1 cellular context compared by ENCODE assay signal in the genomic region with DNA sequence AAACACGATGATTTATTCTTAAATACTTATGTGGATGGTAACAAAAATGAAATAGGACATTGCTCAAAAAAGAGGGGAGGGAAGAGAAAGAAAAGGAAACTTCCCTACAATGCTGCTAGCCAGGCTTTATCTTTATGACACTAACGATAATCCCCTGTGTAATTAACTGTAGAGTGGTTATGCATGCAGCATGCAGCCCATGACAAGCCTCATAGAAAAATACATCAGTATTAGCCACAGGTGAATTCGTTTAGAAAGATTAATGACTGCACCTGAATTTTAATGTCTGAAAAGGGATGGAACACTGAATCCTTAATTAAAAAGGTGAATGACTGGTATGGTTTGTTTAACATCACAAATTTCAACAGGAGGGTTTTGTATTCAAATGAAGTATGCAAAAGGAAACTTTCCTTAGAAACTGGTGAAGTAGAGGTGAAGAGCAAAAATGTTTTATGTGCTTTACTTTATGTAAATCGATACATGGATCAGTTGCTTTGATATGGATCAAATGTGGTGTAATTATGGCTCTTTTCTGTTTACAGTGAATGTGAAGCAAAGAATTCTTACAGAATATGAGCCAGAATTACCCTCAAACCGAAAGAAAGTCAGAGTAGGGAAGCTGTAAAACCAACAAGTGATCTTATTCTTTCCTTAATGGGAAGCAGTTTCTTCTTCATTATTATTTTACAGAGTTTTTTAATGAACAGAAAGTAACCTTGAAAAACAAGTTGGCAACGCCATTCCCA.
TF ChIP-seq lines count a peak whose summit lies in the region.

No MANE protein-coding gene starts in this region.

TF ChIP-seq in HEK293, 187 proteins besides CTCF, POLR2A, EP300 and RAD21 (continued from another document):
- TF ChIP-seq ZBTB10 (tag by site-specific recombination; IDR thresholded peaks at IDR 0.05) (no peak), ZNF791 (tag by site-specific recombination; IDR thresholded peaks at IDR 0.05) (no peak), ZNF350 (tag by site-specific recombination; IDR thresholded peaks at IDR 0.05) (no peak), ZNF140 (tag by site-specific recombination; IDR thresholded peaks at IDR 0.05) (no peak), HOXC10 (CRISPR knock-in tag; IDR thresholded peaks at IDR 0.05) (no peak), ZFP69B (tag by site-specific recombination; IDR thresholded peaks at IDR 0.05) (no peak), KLF8 (tag by site-specific recombination; IDR thresholded peaks at IDR 0.05) (no peak), ZNF121 (tag by site-specific recombination; IDR thresholded peaks at IDR 0.05) (no peak), ZNF133 (tag by site-specific recombination; IDR thresholded peaks at IDR 0.05) (no peak), ZNF664 (tag by site-specific recombination; IDR thresholded peaks at IDR 0.05) (no peak), ZNF624 (tag by site-specific recombination; IDR thresholded peaks at IDR 0.05) (no peak)
- TF ChIP-seq, protein P1, sequence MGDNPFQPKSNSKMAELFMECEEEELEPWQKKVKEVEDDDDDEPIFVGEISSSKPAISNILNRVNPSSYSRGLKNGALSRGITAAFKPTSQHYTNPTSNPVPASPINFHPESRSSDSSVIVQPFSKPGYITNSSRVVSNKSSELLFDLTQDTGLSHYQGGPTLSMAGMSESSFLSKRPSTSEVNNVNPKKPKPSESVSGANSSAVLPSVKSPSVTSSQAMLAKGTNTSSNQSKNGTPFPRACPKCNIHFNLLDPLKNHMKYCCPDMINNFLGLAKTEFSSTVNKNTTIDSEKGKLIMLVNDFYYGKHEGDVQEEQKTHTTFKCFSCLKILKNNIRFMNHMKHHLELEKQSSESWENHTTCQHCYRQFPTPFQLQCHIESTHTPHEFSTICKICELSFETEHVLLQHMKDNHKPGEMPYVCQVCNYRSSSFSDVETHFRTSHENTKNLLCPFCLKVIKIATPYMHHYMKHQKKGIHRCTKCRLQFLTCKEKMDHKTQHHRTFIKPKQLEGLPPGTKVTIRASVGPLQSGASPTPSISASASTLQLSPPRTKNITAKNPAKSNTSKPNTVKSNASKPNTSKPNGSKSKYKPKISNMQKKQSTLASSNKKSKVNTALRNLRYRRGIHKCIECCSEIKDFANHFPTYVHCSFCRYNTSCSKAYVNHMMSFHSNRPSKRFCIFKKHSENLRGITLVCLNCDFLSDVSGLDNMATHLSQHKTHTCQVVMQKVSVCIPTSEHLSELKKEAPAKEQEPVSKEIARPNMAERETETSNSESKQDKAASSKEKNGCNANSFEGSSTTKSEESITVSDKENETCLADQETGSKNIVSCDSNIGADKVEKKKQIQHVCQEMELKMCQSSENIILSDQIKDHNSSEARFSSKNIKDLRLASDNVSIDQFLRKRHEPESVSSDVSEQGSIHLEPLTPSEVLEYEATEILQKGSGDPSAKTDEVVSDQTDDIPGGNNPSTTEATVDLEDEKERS (tag by site-specific recombination; IDR thresholded peaks at IDR 0.05): no peak
- TF ChIP-seq, protein P2, sequence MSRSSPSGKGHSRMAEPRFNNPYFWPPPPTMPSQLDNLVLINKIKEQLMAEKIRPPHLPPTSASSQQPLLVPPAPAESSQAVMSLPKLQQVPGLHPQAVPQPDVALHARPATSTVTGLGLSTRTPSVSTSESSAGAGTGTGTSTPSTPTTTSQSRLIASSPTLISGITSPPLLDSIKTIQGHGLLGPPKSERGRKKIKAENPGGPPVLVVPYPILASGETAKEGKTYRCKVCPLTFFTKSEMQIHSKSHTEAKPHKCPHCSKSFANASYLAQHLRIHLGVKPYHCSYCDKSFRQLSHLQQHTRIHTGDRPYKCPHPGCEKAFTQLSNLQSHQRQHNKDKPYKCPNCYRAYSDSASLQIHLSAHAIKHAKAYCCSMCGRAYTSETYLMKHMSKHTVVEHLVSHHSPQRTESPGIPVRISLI (tag by site-specific recombination; IDR thresholded peaks at IDR 0.05): no peak
- TF ChIP-seq, protein P3, sequence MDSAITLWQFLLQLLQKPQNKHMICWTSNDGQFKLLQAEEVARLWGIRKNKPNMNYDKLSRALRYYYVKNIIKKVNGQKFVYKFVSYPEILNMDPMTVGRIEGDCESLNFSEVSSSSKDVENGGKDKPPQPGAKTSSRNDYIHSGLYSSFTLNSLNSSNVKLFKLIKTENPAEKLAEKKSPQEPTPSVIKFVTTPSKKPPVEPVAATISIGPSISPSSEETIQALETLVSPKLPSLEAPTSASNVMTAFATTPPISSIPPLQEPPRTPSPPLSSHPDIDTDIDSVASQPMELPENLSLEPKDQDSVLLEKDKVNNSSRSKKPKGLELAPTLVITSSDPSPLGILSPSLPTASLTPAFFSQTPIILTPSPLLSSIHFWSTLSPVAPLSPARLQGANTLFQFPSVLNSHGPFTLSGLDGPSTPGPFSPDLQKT (IDR thresholded peaks at IDR 0.05; ENCODE audit: borderline replicate concordance, low read depth, low read length): no peak
